1 cellular context compared by ENCODE assay signal in the genomic region with DNA sequence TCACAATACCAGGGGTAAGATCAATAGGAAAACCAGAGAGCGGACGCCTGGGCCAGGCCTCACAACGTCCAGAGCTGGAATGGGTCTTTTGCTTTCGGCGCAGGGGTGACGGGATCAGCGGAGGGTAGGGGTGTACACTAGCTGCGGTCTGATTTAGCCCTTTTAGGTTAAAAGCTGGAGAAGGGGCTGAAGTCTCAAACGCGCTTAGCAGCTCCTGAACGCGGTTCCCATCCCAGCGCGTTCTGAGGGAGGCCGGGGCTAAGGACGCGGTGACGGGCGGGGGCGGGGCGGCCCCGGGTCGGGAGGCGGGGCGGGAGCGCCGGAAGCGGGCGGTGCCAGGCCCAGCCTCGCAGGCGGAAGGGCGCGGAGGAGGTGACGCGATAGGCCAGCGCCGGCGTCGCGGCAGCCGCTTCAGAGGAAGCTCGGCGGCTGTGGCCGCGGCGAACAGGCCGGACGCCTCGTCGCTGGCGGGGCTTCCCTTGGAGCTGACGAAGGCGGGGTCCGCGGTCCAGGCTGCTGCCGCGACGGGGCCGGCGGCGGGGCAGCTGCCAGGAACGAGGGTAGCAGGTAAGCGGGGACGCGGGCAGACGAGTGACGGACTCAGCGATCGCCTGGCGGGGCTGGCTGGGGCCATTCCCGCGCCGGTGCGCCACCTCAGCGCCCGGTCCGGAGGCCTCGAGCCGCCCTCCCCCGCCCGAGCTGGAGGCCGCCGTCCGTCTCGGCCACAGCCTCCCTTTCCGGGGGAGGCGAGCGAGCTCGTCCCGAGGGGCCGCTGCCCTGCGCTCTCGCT.
TF ChIP-seq lines count a peak whose summit lies in the region.

A gene with protein sequence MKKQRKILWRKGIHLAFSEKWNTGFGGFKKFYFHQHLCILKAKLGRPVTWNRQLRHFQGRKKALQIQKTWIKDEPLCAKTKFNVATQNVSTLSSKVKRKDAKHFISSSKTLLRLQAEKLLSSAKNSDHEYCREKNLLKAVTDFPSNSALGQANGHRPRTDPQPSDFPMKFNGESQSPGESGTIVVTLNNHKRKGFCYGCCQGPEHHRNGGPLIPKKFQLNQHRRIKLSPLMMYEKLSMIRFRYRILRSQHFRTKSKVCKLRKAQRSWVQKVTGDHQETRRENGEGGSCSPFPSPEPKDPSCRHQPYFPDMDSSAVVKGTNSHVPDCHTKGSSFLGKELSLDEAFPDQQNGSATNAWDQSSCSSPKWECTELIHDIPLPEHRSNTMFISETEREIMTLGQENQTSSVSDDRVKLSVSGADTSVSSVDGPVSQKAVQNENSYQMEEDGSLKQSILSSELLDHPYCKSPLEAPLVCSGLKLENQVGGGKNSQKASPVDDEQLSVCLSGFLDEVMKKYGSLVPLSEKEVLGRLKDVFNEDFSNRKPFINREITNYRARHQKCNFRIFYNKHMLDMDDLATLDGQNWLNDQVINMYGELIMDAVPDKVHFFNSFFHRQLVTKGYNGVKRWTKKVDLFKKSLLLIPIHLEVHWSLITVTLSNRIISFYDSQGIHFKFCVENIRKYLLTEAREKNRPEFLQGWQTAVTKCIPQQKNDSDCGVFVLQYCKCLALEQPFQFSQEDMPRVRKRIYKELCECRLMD (plus strand): TSS at position 414 of the 790 bp plus-strand sequence. CDS start 17,262 bp downstream, outside the sequence.

TF ChIP-seq in GM12878, 131 proteins besides CTCF, POLR2A, EP300 and RAD21 (continued from another document):
- TF ChIP-seq, protein P1, sequence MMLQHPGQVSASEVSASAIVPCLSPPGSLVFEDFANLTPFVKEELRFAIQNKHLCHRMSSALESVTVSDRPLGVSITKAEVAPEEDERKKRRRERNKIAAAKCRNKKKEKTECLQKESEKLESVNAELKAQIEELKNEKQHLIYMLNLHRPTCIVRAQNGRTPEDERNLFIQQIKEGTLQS (IDR thresholded peaks at IDR 0.05; ENCODE audit: borderline replicate concordance, extremely low read depth, low read depth, low read length) = peak; percentile 80; the same call in 1 of the 2 replicates
- TF ChIP-seq SRF (IDR thresholded peaks at IDR 0.05; ENCODE audit: low read depth in 2 of 2, low read length in 2 of 2) (peak; percentile 44 to 91; a peak in 3 of 4 replicates), SIN3A (IDR thresholded peaks at IDR 0.05; ENCODE audit: low read depth, low read length) (peak; percentile 71), MXI1 (IDR thresholded peaks at IDR 0.05; ENCODE audit: low read depth, low read length) (peak; percentile 85), NFYA (IDR thresholded peaks at IDR 0.05; ENCODE audit: borderline replicate concordance, low read depth, low read length) (no peak), HDAC6 (IDR thresholded peaks at IDR 0.05; ENCODE audit: unreplicated experiment) (peak; percentile 32), MEF2B (IDR thresholded peaks at IDR 0.05; ENCODE audit: partially characterized antibody, poor library complexity, severe bottlenecking) (no peak), MEF2A (IDR thresholded peaks at IDR 0.05; ENCODE audit: insufficient read depth, low read depth, low read length) (no peak), BRCA1 (IDR thresholded peaks at IDR 0.05; ENCODE audit: low read depth, low read length) (no peak), NR2C1 (IDR thresholded peaks at IDR 0.05) (peak; percentile 66), YY1 (IDR thresholded peaks at IDR 0.05; ENCODE audit: low read depth, low read length) (peak; percentile 81), KLF5 (IDR thresholded peaks at IDR 0.05; ENCODE audit: partially characterized antibody) (no peak), TCF12 (IDR thresholded peaks at IDR 0.05; ENCODE audit: low read depth, low read length) (peak; percentile 58; the same call in 1 of the 2 replicates), DPF2 (IDR thresholded peaks at IDR 0.05) (peak; percentile 85), RELA (IDR thresholded peaks at IDR 0.05; ENCODE audit: borderline replicate concordance, partially characterized antibody) (peak; percentile 35), CHD4 (IDR thresholded peaks at IDR 0.05) (no peak), POLR2AphosphoS2 (IDR thresholded peaks at IDR 0.05; ENCODE audit: low read depth, low read length) (peak; percentile 80)
- TF ChIP-seq, protein P2, sequence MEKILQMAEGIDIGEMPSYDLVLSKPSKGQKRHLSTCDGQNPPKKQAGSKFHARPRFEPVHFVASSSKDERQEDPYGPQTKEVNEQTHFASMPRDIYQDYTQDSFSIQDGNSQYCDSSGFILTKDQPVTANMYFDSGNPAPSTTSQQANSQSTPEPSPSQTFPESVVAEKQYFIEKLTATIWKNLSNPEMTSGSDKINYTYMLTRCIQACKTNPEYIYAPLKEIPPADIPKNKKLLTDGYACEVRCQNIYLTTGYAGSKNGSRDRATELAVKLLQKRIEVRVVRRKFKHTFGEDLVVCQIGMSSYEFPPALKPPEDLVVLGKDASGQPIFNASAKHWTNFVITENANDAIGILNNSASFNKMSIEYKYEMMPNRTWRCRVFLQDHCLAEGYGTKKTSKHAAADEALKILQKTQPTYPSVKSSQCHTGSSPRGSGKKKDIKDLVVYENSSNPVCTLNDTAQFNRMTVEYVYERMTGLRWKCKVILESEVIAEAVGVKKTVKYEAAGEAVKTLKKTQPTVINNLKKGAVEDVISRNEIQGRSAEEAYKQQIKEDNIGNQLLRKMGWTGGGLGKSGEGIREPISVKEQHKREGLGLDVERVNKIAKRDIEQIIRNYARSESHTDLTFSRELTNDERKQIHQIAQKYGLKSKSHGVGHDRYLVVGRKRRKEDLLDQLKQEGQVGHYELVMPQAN (conservative IDR thresholded peaks at IDR 0.05) = peak; percentile 96
- TF ChIP-seq, protein P3, sequence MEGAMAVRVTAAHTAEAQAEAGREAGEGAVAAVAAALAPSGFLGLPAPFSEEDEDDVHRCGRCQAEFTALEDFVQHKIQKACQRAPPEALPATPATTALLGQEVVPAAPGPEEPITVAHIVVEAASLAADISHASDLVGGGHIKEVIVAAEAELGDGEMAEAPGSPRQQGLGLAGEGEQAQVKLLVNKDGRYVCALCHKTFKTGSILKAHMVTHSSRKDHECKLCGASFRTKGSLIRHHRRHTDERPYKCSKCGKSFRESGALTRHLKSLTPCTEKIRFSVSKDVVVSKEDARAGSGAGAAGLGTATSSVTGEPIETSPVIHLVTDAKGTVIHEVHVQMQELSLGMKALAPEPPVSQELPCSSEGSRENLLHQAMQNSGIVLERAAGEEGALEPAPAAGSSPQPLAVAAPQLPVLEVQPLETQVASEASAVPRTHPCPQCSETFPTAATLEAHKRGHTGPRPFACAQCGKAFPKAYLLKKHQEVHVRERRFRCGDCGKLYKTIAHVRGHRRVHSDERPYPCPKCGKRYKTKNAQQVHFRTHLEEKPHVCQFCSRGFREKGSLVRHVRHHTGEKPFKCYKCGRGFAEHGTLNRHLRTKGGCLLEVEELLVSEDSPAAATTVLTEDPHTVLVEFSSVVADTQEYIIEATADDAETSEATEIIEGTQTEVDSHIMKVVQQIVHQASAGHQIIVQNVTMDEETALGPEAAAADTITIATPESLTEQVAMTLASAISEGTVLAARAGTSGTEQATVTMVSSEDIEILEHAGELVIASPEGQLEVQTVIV (IDR thresholded peaks at IDR 0.05; ENCODE audit: borderline replicate concordance, partially characterized antibody) = no peak
- TF ChIP-seq, protein P4, sequence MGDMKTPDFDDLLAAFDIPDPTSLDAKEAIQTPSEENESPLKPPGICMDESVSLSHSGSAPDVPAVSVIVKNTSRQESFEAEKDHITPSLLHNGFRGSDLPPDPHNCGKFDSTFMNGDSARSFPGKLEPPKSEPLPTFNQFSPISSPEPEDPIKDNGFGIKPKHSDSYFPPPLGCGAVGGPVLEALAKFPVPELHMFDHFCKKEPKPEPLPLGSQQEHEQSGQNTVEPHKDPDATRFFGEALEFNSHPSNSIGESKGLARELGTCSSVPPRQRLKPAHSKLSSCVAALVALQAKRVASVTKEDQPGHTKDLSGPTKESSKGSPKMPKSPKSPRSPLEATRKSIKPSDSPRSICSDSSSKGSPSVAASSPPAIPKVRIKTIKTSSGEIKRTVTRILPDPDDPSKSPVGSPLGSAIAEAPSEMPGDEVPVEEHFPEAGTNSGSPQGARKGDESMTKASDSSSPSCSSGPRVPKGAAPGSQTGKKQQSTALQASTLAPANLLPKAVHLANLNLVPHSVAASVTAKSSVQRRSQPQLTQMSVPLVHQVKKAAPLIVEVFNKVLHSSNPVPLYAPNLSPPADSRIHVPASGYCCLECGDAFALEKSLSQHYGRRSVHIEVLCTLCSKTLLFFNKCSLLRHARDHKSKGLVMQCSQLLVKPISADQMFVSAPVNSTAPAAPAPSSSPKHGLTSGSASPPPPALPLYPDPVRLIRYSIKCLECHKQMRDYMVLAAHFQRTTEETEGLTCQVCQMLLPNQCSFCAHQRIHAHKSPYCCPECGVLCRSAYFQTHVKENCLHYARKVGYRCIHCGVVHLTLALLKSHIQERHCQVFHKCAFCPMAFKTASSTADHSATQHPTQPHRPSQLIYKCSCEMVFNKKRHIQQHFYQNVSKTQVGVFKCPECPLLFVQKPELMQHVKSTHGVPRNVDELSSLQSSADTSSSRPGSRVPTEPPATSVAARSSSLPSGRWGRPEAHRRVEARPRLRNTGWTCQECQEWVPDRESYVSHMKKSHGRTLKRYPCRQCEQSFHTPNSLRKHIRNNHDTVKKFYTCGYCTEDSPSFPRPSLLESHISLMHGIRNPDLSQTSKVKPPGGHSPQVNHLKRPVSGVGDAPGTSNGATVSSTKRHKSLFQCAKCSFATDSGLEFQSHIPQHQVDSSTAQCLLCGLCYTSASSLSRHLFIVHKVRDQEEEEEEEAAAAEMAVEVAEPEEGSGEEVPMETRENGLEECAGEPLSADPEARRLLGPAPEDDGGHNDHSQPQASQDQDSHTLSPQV (IDR thresholded peaks at IDR 0.05) = no peak
- TF ChIP-seq, protein P5, sequence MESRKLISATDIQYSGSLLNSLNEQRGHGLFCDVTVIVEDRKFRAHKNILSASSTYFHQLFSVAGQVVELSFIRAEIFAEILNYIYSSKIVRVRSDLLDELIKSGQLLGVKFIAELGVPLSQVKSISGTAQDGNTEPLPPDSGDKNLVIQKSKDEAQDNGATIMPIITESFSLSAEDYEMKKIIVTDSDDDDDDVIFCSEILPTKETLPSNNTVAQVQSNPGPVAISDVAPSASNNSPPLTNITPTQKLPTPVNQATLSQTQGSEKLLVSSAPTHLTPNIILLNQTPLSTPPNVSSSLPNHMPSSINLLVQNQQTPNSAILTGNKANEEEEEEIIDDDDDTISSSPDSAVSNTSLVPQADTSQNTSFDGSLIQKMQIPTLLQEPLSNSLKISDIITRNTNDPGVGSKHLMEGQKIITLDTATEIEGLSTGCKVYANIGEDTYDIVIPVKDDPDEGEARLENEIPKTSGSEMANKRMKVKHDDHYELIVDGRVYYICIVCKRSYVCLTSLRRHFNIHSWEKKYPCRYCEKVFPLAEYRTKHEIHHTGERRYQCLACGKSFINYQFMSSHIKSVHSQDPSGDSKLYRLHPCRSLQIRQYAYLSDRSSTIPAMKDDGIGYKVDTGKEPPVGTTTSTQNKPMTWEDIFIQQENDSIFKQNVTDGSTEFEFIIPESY (IDR thresholded peaks at IDR 0.05) = no peak
